ENCODE assay signal across 17 cellular contexts in the genomic region with DNA sequence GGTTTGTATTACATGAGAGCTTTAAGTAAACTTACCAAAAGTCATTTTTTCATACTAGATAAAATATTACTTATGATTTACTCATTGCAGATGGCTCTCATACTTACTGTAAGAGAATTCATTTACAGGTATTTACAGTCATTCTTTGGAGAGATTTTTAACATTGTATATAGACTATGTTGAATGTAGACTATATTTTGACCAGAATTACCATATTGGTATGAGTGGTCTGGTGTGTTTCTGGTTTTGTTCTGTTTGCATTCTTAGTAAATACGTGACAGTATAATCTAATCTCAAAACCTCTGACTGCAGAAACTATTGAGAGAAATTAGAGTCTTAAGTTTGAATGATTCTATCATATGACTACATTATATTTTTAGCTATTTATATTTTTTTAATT.
A peak's percentile ranks its signal among the peaks of the same experiment; 100 is the strongest.
DNase-seq lines count a peak whose midpoint lies in the region; ATAC-seq and FAIRE-seq lines count a peak whose summit lies in the region.
"Had no signal": no experiment of that assay in that cellular context is flagged by ENCODE, and none has a peak within 500 bp of the region (broad histone marks: within the 10 kb centered on the region; RNA-seq: fewer than 3 reads in every experiment).

No MANE protein-coding gene starts in this region.

- peaks cover 0 to 4% of the 10 kb centered on the region in 2 donors for H3K36me3 ChIP-seq in small intestine (ENCODE audit: control insufficient read depth in 2 of 2, insufficient read depth in 2 of 2, low read length in 2 of 2)

- no peaks in the 10 kb centered on the region for H3K27me3 Mint-ChIP-seq in activated CD8-positive, alpha-beta memory T cell treated with anti-CD3 and anti-CD28 coated beads, Interleukin-2, amount 10 ng/mL, durations not matched to agents 7 days and 5 days
- no peaks in the 10 kb centered on the region for H3K27me3 Mint-ChIP-seq in T-helper 17 cell
- H3K27me3 Mint-ChIP-seq: B cell had no signal

- peaks cover 13% of the 10 kb centered on the region for H3K4me1 Mint-ChIP-seq in activated CD8-positive, alpha-beta memory T cell treated with anti-CD3 and anti-CD28 coated beads, Interleukin-2, amount 10 ng/mL, durations not matched to agents 7 days and 5 days
- peaks cover 18% of the 10 kb centered on the region for H3K4me1 Mint-ChIP-seq in T-helper 17 cell

- peaks cover 29% of the 10 kb centered on the region for H3K36me3 Mint-ChIP-seq in activated CD8-positive, alpha-beta memory T cell treated with anti-CD3 and anti-CD28 coated beads, Interleukin-2, amount 10 ng/mL, durations not matched to agents 7 days and 5 days
- H3K36me3 Mint-ChIP-seq in T-helper 17 cell (ENCODE audit: low read depth) = no peaks in the 10 kb centered on the region

- no peaks in the 10 kb centered on the region for H3K27me3 ChIP-seq in small intestine (ENCODE audit: control insufficient read depth in 2 of 2, insufficient read depth in 2 of 2, low read length in 2 of 2)
- H3K27me3 ChIP-seq: BLaER1 treated with 17β-estradiol and CSF1 and Interleukin-3, amounts not matched to agents 10 nM and 100 nM had no signal

- CTCF ChIA-PET in activated CD8-positive, alpha-beta memory T cell treated with anti-CD3 and anti-CD28 coated beads, Interleukin-2, amount 10 ng/mL, durations not matched to agents 7 days and 5 days (lab: Charles Lee) = no interaction called here

- H3K4me3 ChIP-seq in small intestine (ENCODE audit: low read depth in 1 of 2, low read length in 2 of 2) = no peak overlapping the region
- H3K4me3 ChIP-seq: BLaER1 treated with 17β-estradiol and CSF1 and Interleukin-3, amounts not matched to agents 10 nM and 100 nM; GM12878 had no signal

- DNase-seq in activated CD8-positive, alpha-beta memory T cell treated with anti-CD3 and anti-CD28 coated beads, Interleukin-2, amount 10 ng/mL, durations not matched to agents 7 days and 5 days = no peak
- DNase-seq in activated CD8-positive, alpha-beta memory T cell treated with anti-CD3 and anti-CD28 coated beads, Interleukin-2, amount 50 U/mL, for 48 hours = no peak
- no peak for DNase-seq in GM19239 (ENCODE audit: insufficient read length, low spot score)
- DNase-seq in T-helper 17 cell = no peak
- no peak for DNase-seq in small intestine
- no peak for DNase-seq in DMS53 (lab: John Stamatoyannopoulos, UW)
- no peak for DNase-seq in NCI-H2081 treated with DMSO at 0.1 percent for 48 hours (lab: John Stamatoyannopoulos, UW)
- DNase-seq: Calu3; CD8-positive, alpha-beta T cell; DND-41; EL; H9 had no signal

- peak; percentile 39 for ATAC-seq in activated CD8-positive, alpha-beta memory T cell treated with anti-CD3 and anti-CD28 coated beads, Interleukin-2, amount 10 ng/mL, durations not matched to agents 7 days and 5 days
- no peak for ATAC-seq in T-helper 17 cell
- ATAC-seq: CD8-positive, alpha-beta T cell had no signal

- H3K4me3 Mint-ChIP-seq in activated CD8-positive, alpha-beta memory T cell treated with anti-CD3 and anti-CD28 coated beads, Interleukin-2, amount 10 ng/mL, durations not matched to agents 7 days and 5 days = no peak overlapping the region
- no peak overlapping the region for H3K4me3 Mint-ChIP-seq in T-helper 17 cell
- H3K4me3 Mint-ChIP-seq: B cell; CD8-positive, alpha-beta T cell; H9 had no signal

- WGBS in small intestine, 3 donors = 81 to 91% (median 82%) methylated on average over 1 of the region's 1 CpG

- H3K27ac Mint-ChIP-seq in activated CD8-positive, alpha-beta memory T cell treated with anti-CD3 and anti-CD28 coated beads, Interleukin-2, amount 10 ng/mL, durations not matched to agents 7 days and 5 days = no peak overlapping the region
- peak overlapping the region; percentile 88 for H3K27ac Mint-ChIP-seq in T-helper 17 cell
- H3K27ac Mint-ChIP-seq: B cell; CD8-positive, alpha-beta T cell had no signal

- no peak overlapping the region for H3K27ac ChIP-seq in small intestine (ENCODE audit: low read depth in 1 of 2, low read length in 1 of 2)
- H3K27ac ChIP-seq: BLaER1 treated with 17β-estradiol and CSF1 and Interleukin-3, amounts not matched to agents 10 nM and 100 nM; HL-60 had no signal

- no peaks in the 10 kb centered on the region for H3K9me3 Mint-ChIP-seq in activated CD8-positive, alpha-beta memory T cell treated with anti-CD3 and anti-CD28 coated beads, Interleukin-2, amount 10 ng/mL, durations not matched to agents 7 days and 5 days (ENCODE audit: low read depth)
- H3K9me3 Mint-ChIP-seq: CD8-positive, alpha-beta T cell; H9 had no signal

- no peaks in the 10 kb centered on the region for H3K4me1 ChIP-seq in small intestine (ENCODE audit: control insufficient read depth in 2 of 2, insufficient read depth in 1 of 2, low read depth in 1 of 2, low read length in 1 of 2)
- H3K4me1 ChIP-seq: BLaER1 treated with 17β-estradiol and CSF1 and Interleukin-3, amounts not matched to agents 10 nM and 100 nM had no signal

- H3K9me3 ChIP-seq in T-helper 17 cell (ENCODE audit: control insufficient read depth, low read length, poor library complexity, severe bottlenecking) (no peaks in the 10 kb centered on the region), small intestine (ENCODE audit: control insufficient read depth, low read depth) (no peaks in the 10 kb centered on the region)
- H3K9me3 ChIP-seq: BLaER1 treated with 17β-estradiol and CSF1 and Interleukin-3, amounts not matched to agents 10 nM and 100 nM had no signal

- FAIRE-seq in GM19239 (lab: Jason Lieb, UNC) (peak; percentile 28), small intestine (lab: Jason Lieb, UNC) (peak; percentile 23)
- FAIRE-seq: GM12878, H1 had no signal
